ENCODE assay signal across 3 cellular contexts in genomic region chr3:139180489-139180888, GRCh38.
A peak's percentile ranks its signal among the peaks of the same experiment; 100 is the strongest.
TF ChIP-seq lines count a peak whose summit lies in the region.

No MANE protein-coding gene starts in this region.

TF ChIP-seq in HepG2, 621 proteins besides CTCF, POLR2A, EP300 and RAD21:
- TF ChIP-seq ZNF160 (CRISPR knock-in tag; IDR thresholded peaks at IDR 0.05), result 0 out of 2 replicates have a peak, but pooled peaks have one; percentile 58
- TF ChIP-seq ZNF275 (CRISPR knock-in tag; IDR thresholded peaks at IDR 0.05; ENCODE audit: borderline replicate concordance), result no peak
- TF ChIP-seq ZNF558 (CRISPR knock-in tag; IDR thresholded peaks at IDR 0.05; ENCODE audit: borderline replicate concordance), result no peak
TF ChIP-seq in HepG2: peak in this region for 1.

TF ChIP-seq in HCT116, 20 proteins besides CTCF, POLR2A, EP300 and RAD21:
- TF ChIP-seq EZH2 (IDR thresholded peaks at IDR 0.05) (no peak), CBX3 (IDR thresholded peaks at IDR 0.05; ENCODE audit: low read depth) (peak; percentile 34; the same call in 1 of the 2 replicates), MAX (IDR thresholded peaks at IDR 0.05) (no peak), SRF (IDR thresholded peaks at IDR 0.05; ENCODE audit: low read depth) (no peak), EGR1 (IDR thresholded peaks at IDR 0.05; ENCODE audit: low read depth) (no peak)

TF ChIP-seq in K562, 482 proteins besides CTCF, POLR2A, EP300 and RAD21:
- TF ChIP-seq E4F1 (CRISPR knock-in tag; IDR thresholded peaks at IDR 0.05; ENCODE audit: borderline replicate concordance) (no peak), TRIM28 (IDR thresholded peaks at IDR 0.05) (peak; percentile 90), ZNF445 (CRISPR knock-in tag; IDR thresholded peaks at IDR 0.05; ENCODE audit: low read depth) (no peak), CTBP1 (IDR thresholded peaks at IDR 0.05; ENCODE audit: borderline replicate concordance) (no peak), ZNF280B (CRISPR knock-in tag; IDR thresholded peaks at IDR 0.05) (peak; percentile 88), DDX20 (tag; IDR thresholded peaks at IDR 0.05; ENCODE audit: low read depth) (no peak), PREB (CRISPR knock-in tag; IDR thresholded peaks at IDR 0.05) (no peak), ZNF316 (IDR thresholded peaks at IDR 0.05) (no peak), ZNF551 (CRISPR knock-in tag; IDR thresholded peaks at IDR 0.05) (no peak), ZNF280A (IDR thresholded peaks at IDR 0.05; ENCODE audit: low read depth, partially characterized antibody) (peak; percentile 75), TRIM24 (IDR thresholded peaks at IDR 0.05) (peak in 1 of 2 experiments; percentile 42; a peak in 1 of 4 replicates), ETS1 (conservative IDR thresholded peaks at IDR 0.05; ENCODE audit: control insufficient read depth, low read depth, low read length) (no peak), MBD2 (IDR thresholded peaks at IDR 0.05; ENCODE audit: borderline replicate concordance, low read depth) (no peak), NR2C2 (CRISPR knock-in tag; IDR thresholded peaks at IDR 0.05) (no peak), NR2C2 (tag; IDR thresholded peaks at IDR 0.05) (no peak), HLTF (IDR thresholded peaks at IDR 0.05) (0 out of 2 replicates have a peak, but pooled peaks have one; percentile 35), CBX3 (IDR thresholded peaks at IDR 0.05; ENCODE audit: borderline replicate concordance in 1 of 2, low read length in 2 of 2) (peak in 1 of 2 experiments; percentile 64; a peak in 2 of 3 replicates)
